ENCODE assay signal across 22 cellular contexts in the genomic region with DNA sequence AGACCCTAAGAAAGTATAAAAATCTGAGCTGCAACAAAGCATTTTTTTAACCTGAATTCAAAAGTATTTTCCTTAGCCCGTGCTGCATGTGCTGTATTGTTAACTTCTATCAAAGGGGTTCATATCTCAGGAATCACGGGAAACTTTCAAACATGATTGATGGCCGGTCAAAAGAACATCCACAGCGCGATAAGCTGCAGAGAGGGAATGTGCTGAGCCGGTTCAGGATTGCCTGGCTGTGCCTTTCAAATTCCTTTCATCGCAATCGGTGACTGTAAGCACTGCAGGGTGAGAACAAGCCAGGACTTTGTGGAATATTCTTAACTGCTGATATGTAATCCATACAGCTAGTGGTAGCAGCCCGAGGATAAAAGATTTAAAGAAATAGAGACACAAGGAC.
A peak's percentile ranks its signal among the peaks of the same experiment; 100 is the strongest.
DNase-seq lines count a peak whose midpoint lies in the region; ATAC-seq, FAIRE-seq and TF ChIP-seq lines count a peak whose summit lies in the region.
"Had no signal": no experiment of that assay in that cellular context is flagged by ENCODE, and none has a peak within 500 bp of the region (broad histone marks: within the 10 kb centered on the region; RNA-seq: fewer than 3 reads in every experiment).

No MANE protein-coding gene starts in this region.

- no peak overlapping the region for H3K18ac ChIP-seq in neuronal stem cell (ENCODE audit: low read length)

- TF ChIP-seq CTCF in astrocyte (IDR thresholded peaks at IDR 0.05; ENCODE audit: insufficient read depth, low read depth, low read length) (no peak), SK-N-SH (IDR thresholded peaks at IDR 0.05) (no peak)

- H3K27ac ChIP-seq in astrocyte (ENCODE audit: low read depth, low read length) (no peak overlapping the region), neuronal stem cell (replicated peaks; ENCODE audit: low read length) (no peak overlapping the region), SK-N-SH (ENCODE audit: low read depth in 2 of 2, low read length in 1 of 2) (no peak overlapping the region)
- H3K27ac ChIP-seq: C4-2B, esophagus muscularis mucosa, spleen had no signal

- no CpG with 5 or more reads among the region's 9 CpGs for WGBS in neuronal stem cell (ENCODE audit: extremely low coverage in 2 of 2, insufficient read length in 2 of 2, insufficient replicate concordance in 1 of 2), 2 donors
- WGBS in SK-N-SH (ENCODE audit: low lambda C conversion rate), result 57% methylated on average over 9 of the region's 9 CpGs

- no peak overlapping the region for H2BK120ac ChIP-seq in neuronal stem cell (ENCODE audit: low read depth, low read length)

- H3K79me1 ChIP-seq in neuronal stem cell (ENCODE audit: low read depth, low read length), result no peaks in the 10 kb centered on the region

- POLR2A ChIA-PET in SK-N-SH (lab: Yijun Ruan, JAX), result no interaction called here

- H3K4me3 ChIP-seq in astrocyte (ENCODE audit: insufficient read depth, low read depth, low read length) (no peak overlapping the region), neuronal stem cell (ENCODE audit: low read length in 2 of 2) (no peak overlapping the region), SK-N-SH (ENCODE audit: low read depth in 2 of 2, low read length in 1 of 2) (no peak overlapping the region)
- H3K4me3 ChIP-seq: esophagus muscularis mucosa, MG63, spleen had no signal

- no peak for TF ChIP-seq RAD21 in SK-N-SH (IDR thresholded peaks at IDR 0.05; ENCODE audit: low read length)

- peaks cover 13% of the 10 kb centered on the region for H3K27me3 Mint-ChIP-seq in astrocyte (ENCODE audit: low read depth, unreplicated experiment)

- H3K36me3 ChIP-seq in astrocyte (ENCODE audit: insufficient read depth, low read length) (no peaks in the 10 kb centered on the region), neuronal stem cell (replicated peaks in 1 of 2; ENCODE audit: control insufficient read depth in 2 of 2, insufficient read depth in 2 of 2, low read length in 2 of 2) (no peaks in the 10 kb centered on the region), SK-N-SH (replicated peaks in 1 of 2; ENCODE audit: control insufficient read depth in 1 of 2, insufficient read depth in 2 of 2, low read length in 1 of 2) (no peaks in the 10 kb centered on the region)
- H3K36me3 ChIP-seq: esophagus muscularis mucosa, MG63, spleen had no signal

- H3F3A ChIP-seq in SK-N-SH (replicated peaks; ENCODE audit: insufficient read depth), result no peaks in the 10 kb centered on the region

- H3K14ac ChIP-seq in neuronal stem cell (ENCODE audit: low read length), result no peak overlapping the region

- H3K9me2 ChIP-seq in SK-N-SH, result no peaks in the 10 kb centered on the region

- H3K23ac ChIP-seq in neuronal stem cell (ENCODE audit: low read depth, low read length, poor library complexity), result no peak overlapping the region

- no peak overlapping the region for H2BK15ac ChIP-seq in neuronal stem cell (ENCODE audit: low read length)

- H3K27me3 ChIP-seq in astrocyte (ENCODE audit: insufficient read depth, low read length) (peaks cover 13% of the 10 kb centered on the region), neuronal stem cell (ENCODE audit: control insufficient read depth in 3 of 3, insufficient read depth in 3 of 3, low read depth in 1 of 3, low read length in 3 of 3) (peaks cover 0 to 11% (median 0%) of the 10 kb centered on the region in 3 experiments), SK-N-SH (ENCODE audit: insufficient read depth) (peaks cover 12% of the 10 kb centered on the region; the same call in 1 of the 2 replicates)
- H3K27me3 ChIP-seq: MG63 had no signal

- no peaks in the 10 kb centered on the region for H3K79me2 ChIP-seq in astrocyte (ENCODE audit: insufficient read depth, low read length)
- H3K79me2 ChIP-seq in SK-N-SH (ENCODE audit: insufficient read depth), result no peaks in the 10 kb centered on the region

- H3K4me1 ChIP-seq in astrocyte (ENCODE audit: insufficient read depth, low read length) (no peaks in the 10 kb centered on the region), neuronal stem cell (ENCODE audit: control insufficient read depth in 2 of 2, insufficient read depth in 1 of 2, low read depth in 1 of 2, low read length in 2 of 2) (no peaks in the 10 kb centered on the region), SK-N-SH (ENCODE audit: control insufficient read depth in 1 of 2, insufficient read depth in 2 of 2, low read depth in 1 of 2, low read length in 1 of 2) (no peaks in the 10 kb centered on the region)
- H3K4me1 ChIP-seq: esophagus muscularis mucosa, spleen had no signal

- peak; percentile 65 to 80 for ATAC-seq in left cardiac atrium
- ATAC-seq: activated T-helper 17 cell treated with anti-CD3 and anti-CD28 coated beads, Interleukin-2, amount 50 U/mL, for 72 hours had no signal

- no peak overlapping the region for H2BK5ac ChIP-seq in neuronal stem cell (ENCODE audit: low read length)

- H3K4me3 Mint-ChIP-seq in astrocyte (ENCODE audit: unreplicated experiment), result no peak overlapping the region
- H3K4me3 Mint-ChIP-seq: activated naive CD8-positive, alpha-beta T cell treated with anti-CD3 and anti-CD28 coated beads, Interleukin-2, amount 10 ng/mL, durations not matched to agents 7 days and 5 days; activated T-helper 17 cell treated with anti-CD3 and anti-CD28 coated beads, Interleukin-2, amount 50 U/mL, for 72 hours; IgD-negative memory B cell had no signal

- no peak for TF ChIP-seq EP300 in SK-N-SH (IDR thresholded peaks at IDR 0.05; ENCODE audit: borderline replicate concordance in 1 of 2, low read depth in 1 of 2, low read length in 1 of 2)

- no peak overlapping the region for H4K91ac ChIP-seq in neuronal stem cell (ENCODE audit: low read depth, low read length, poor library complexity)

- H4K20me1 ChIP-seq in astrocyte (ENCODE audit: insufficient read depth, low read length), result no peaks in the 10 kb centered on the region
- no peaks in the 10 kb centered on the region for H4K20me1 ChIP-seq in SK-N-SH (ENCODE audit: insufficient read depth)

- no peaks in the 10 kb centered on the region for H3K9me3 Mint-ChIP-seq in astrocyte (ENCODE audit: unreplicated experiment)
- H3K9me3 Mint-ChIP-seq: activated naive CD8-positive, alpha-beta T cell treated with anti-CD3 and anti-CD28 coated beads, Interleukin-2, amount 10 ng/mL, durations not matched to agents 7 days and 5 days; activated T-helper 17 cell treated with anti-CD3 and anti-CD28 coated beads, Interleukin-2, amount 50 U/mL, for 72 hours had no signal

- no peak overlapping the region for H2BK12ac ChIP-seq in neuronal stem cell (ENCODE audit: low read length)

- no peak overlapping the region for H4K8ac ChIP-seq in neuronal stem cell (ENCODE audit: low read depth, low read length)

- CTCF ChIA-PET in SK-N-SH (lab: Yijun Ruan, JAX), result interaction anchor here (0.5 to 1.6 kb wide), 2 partner anchors 9 to 66 kb away, joined by 3 to 4 read pairs; no protein-coding TSS in a partner anchor

- H2AK5ac ChIP-seq in neuronal stem cell (ENCODE audit: low read depth, low read length), result no peak overlapping the region

- H3K36me3 Mint-ChIP-seq in astrocyte (ENCODE audit: low read depth, unreplicated experiment), result no peaks in the 10 kb centered on the region
- H3K36me3 Mint-ChIP-seq: activated naive CD8-positive, alpha-beta T cell treated with anti-CD3 and anti-CD28 coated beads, Interleukin-2, amount 10 ng/mL, durations not matched to agents 7 days and 5 days had no signal

- H3K9ac ChIP-seq in astrocyte (ENCODE audit: low read length), result no peak overlapping the region
- no peak overlapping the region for H3K9ac ChIP-seq in neuronal stem cell (ENCODE audit: low read depth, low read length, poor library complexity)
- H3K9ac ChIP-seq in SK-N-SH, result no peak overlapping the region

- H3K27ac Mint-ChIP-seq in astrocyte (ENCODE audit: unreplicated experiment), result no peak overlapping the region
- H3K27ac Mint-ChIP-seq: activated naive CD8-positive, alpha-beta T cell treated with anti-CD3 and anti-CD28 coated beads, Interleukin-2, amount 10 ng/mL, durations not matched to agents 7 days and 5 days; activated T-helper 17 cell treated with anti-CD3 and anti-CD28 coated beads, Interleukin-2, amount 50 U/mL, for 72 hours; IgD-negative memory B cell had no signal

- FAIRE-seq in astrocyte (lab: Jason Lieb, UNC), result no peak
- FAIRE-seq: H54 had no signal

- H3K9me3 ChIP-seq in astrocyte (ENCODE audit: insufficient read depth, low read depth, low read length), result no peaks in the 10 kb centered on the region
- H3K9me3 ChIP-seq in neuronal stem cell (replicated peaks in 1 of 2; ENCODE audit: control insufficient read depth in 2 of 2, insufficient read depth in 1 of 2, low read depth in 1 of 2, low read length in 2 of 2), result no peaks in the 10 kb centered on the region
- H3K9me3 ChIP-seq in SK-N-SH, result no peaks in the 10 kb centered on the region
- H3K9me3 ChIP-seq: esophagus muscularis mucosa, MG63, spleen had no signal

- no peaks in the 10 kb centered on the region for H3K4me1 Mint-ChIP-seq in astrocyte (ENCODE audit: low read depth, unreplicated experiment)
- H3K4me1 Mint-ChIP-seq: activated naive CD8-positive, alpha-beta T cell treated with anti-CD3 and anti-CD28 coated beads, Interleukin-2, amount 10 ng/mL, durations not matched to agents 7 days and 5 days; activated T-helper 17 cell treated with anti-CD3 and anti-CD28 coated beads, Interleukin-2, amount 50 U/mL, for 72 hours; IgD-negative memory B cell had no signal

- H2AFZ ChIP-seq in astrocyte (ENCODE audit: low read depth, low read length) (no peak overlapping the region), neuronal stem cell (ENCODE audit: low read length) (peak overlapping the region; percentile 36), SK-N-SH (ENCODE audit: low read depth) (no peak overlapping the region)

- intact Hi-C loops in left cardiac atrium (cut with DNase I), result no loop called here

- peak; percentile 54 for DNase-seq in ELF-1 (ENCODE audit: low read depth, low spot score)
- DNase-seq in astrocyte (ENCODE audit: low read depth), result peak; percentile 15
- DNase-seq in left cardiac atrium, result no peak
- no peak for DNase-seq in neuronal stem cell (ENCODE audit: low spot score)
- DNase-seq in occipital lobe (lab: John Stamatoyannopoulos, UW), result no peak
- no peak for DNase-seq in SK-N-SH
- no peak for DNase-seq in effector CD4-positive, alpha-beta T cell
- DNase-seq in stimulated activated CD4-positive, alpha-beta T cell treated with anti-CD3 and anti-CD28 coated beads, Interleukin-1b, Interleukin-23, amount 100 ng/mL, for 48 hours, result no peak
- DNase-seq: ACHN; activated CD4-positive, alpha-beta T cell treated with anti-CD3 and anti-CD28 coated beads for 48 hours; activated naive CD8-positive, alpha-beta T cell treated with anti-CD3 and anti-CD28 coated beads, Interleukin-2, amount 10 ng/mL, durations not matched to agents 7 days and 5 days; GDM1; glutamatergic neuron; MG63; NCI-H146; NCI-H345; spleen had no signal

- H3K4me2 ChIP-seq in astrocyte (ENCODE audit: low read length) (peak overlapping the region; percentile 23), neuronal stem cell (ENCODE audit: insufficient read depth, low read length, poor library complexity, severe bottlenecking) (no peak overlapping the region), SK-N-SH (no peak overlapping the region)

- H3K4ac ChIP-seq in neuronal stem cell (ENCODE audit: low read length), result no peak overlapping the region

TF ChIP-seq in SK-N-SH, 30 proteins besides CTCF, POLR2A, EP300 and RAD21 (continues in another document):
- TF ChIP-seq YY1 (IDR thresholded peaks at IDR 0.05; ENCODE audit: low read depth), result no peak
- no peak for TF ChIP-seq FOSL2 (IDR thresholded peaks at IDR 0.05; ENCODE audit: borderline replicate concordance, low read depth)
- TF ChIP-seq GATA2 (CRISPR knock-in tag; IDR thresholded peaks at IDR 0.05), result no peak

Comparison
In these comparisons a context has a peak if more than half of its experiments do, and no peak if none do; other contexts are left out.
1. DNase-seq: peak in ELF-1 (single experiment) and astrocyte (single experiment); none in left cardiac atrium (single experiment), neuronal stem cell (single experiment), occipital lobe (single experiment), SK-N-SH (single experiment), effector CD4-positive, alpha-beta T cell (single experiment) and stimulated activated CD4-positive, alpha-beta T cell treated with anti-CD3 and anti-CD28 coated beads, Interleukin-1b, Interleukin-23, amount 100 ng/mL, for 48 hours (single experiment).